Comparison of ENCODE assay signal across 20 cellular contexts in the genomic region with DNA sequence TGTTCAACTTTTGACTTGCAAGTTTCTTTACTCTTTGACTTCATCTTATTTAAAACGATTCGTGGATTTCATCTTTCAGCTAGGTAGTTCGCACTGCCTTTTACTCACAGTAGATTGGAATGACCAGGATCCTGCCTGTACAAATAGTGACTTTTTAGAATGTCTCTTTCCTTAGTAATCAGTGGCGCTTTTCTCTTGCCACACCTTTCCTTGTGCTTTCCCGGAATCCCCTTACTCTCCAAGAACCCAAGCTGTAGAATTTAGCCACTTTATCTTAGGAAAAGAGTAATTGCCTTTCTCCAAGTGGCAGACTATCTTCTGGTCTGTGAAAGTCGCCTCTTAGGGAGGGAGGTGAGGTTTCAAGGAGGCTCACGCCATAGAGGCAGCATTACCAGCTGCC.
A peak's percentile ranks its signal among the peaks of the same experiment; 100 is the strongest.
DNase-seq lines count a peak whose midpoint lies in the region; ATAC-seq and TF ChIP-seq lines count a peak whose summit lies in the region.
"Had no signal": no experiment of that assay in that cellular context is flagged by ENCODE, and none has a peak within 500 bp of the region (broad histone marks: within the 10 kb centered on the region; RNA-seq: fewer than 3 reads in every experiment).

No MANE protein-coding gene starts in this region.

- no peaks in the 10 kb centered on the region for H3K4me1 ChIP-seq in colonic mucosa
- H3K4me1 ChIP-seq in mucosa of rectum (ENCODE audit: control insufficient read depth in 2 of 2, insufficient read depth in 2 of 2, low read length in 2 of 2), result peaks cover 0 to 17% of the 10 kb centered on the region in 2 donors
- H3K4me1 ChIP-seq in stomach, result peaks cover 0 to 32% (median 13%) of the 10 kb centered on the region in 4 donors
- H3K4me1 ChIP-seq: vagina had no signal

- peak overlapping the region; percentile 44 for H3K27ac Mint-ChIP-seq in Calu3 (ENCODE audit: unreplicated experiment)
- H3K27ac Mint-ChIP-seq: activated CD4-positive, alpha-beta T cell treated with anti-CD3 and anti-CD28 coated beads, Interleukin-2, amount 10 ng/mL, durations not matched to agents 24 days and 14 days had no signal

- no peak for ATAC-seq in HG02885 (IDR thresholded peaks at IDR 0.05; ENCODE audit: poor library complexity, unreplicated experiment)

- DNase-seq in Calu3, result no peak
- DNase-seq in colonic mucosa, result no peak
- DNase-seq in stomach, result no peak
- DNase-seq in hepatic stellate cell (ENCODE audit: low spot score), result no peak
- DNase-seq in stimulated activated naive CD4-positive, alpha-beta T cell treated with Interleukin-2 at 50 U/mL for 16 hours (lab: John Stamatoyannopoulos, UW), result no peak
- no peak for DNase-seq in NCI-H2227 (lab: John Stamatoyannopoulos, UW; ENCODE audit: unreplicated experiment)
- DNase-seq: activated CD8-positive, alpha-beta memory T cell treated with anti-CD3 and anti-CD28 coated beads, Interleukin-2, amount 50 U/mL, for 4 hours; activated effector memory CD4-positive, alpha-beta T cell treated with Interleukin-2 at 50 U/mL for 16 hours; activated naive CD8-positive, alpha-beta T cell treated with anti-CD3 and anti-CD28 coated beads, Interleukin-2, amount 50 U/mL, for 24 hours; brain microvascular endothelial cell; cortex of kidney; NCI-H524; occipital lobe; sigmoid colon; stimulated activated CD4-positive, alpha-beta T cell treated with anti-CD3 and anti-CD28 coated beads, Interleukin-2, amount 100 ng/mL, for 24 hours had no signal

- H3K36me3 Mint-ChIP-seq in Calu3 (ENCODE audit: insufficient read depth, unreplicated experiment), result peaks cover 28% of the 10 kb centered on the region

- H3K27me3 Mint-ChIP-seq in Calu3 (ENCODE audit: unreplicated experiment), result no peaks in the 10 kb centered on the region
- H3K27me3 Mint-ChIP-seq: activated CD4-positive, alpha-beta T cell treated with anti-CD3 and anti-CD28 coated beads, Interleukin-2, amount 10 ng/mL, durations not matched to agents 24 days and 14 days; activated naive CD8-positive, alpha-beta T cell treated with anti-CD3 and anti-CD28 coated beads, Interleukin-2, amount 50 U/mL, for 24 hours; stimulated activated naive CD8-positive, alpha-beta T cell treated with anti-CD3 and anti-CD28 coated beads, Interleukin-15, Interleukin-2, amounts not matched to agents 100 ng/mL and 50 ng/mL, for 24 hours had no signal

- TF ChIP-seq POLR2A in stomach (IDR thresholded peaks at IDR 0.05), result no peak

- no TSS peak for BruUV-seq in Calu3 (replicated peaks; lab: Mats Ljungman, UMichigan)

- H3K4me3 Mint-ChIP-seq in Calu3 (ENCODE audit: low read depth, unreplicated experiment), result peak overlapping the region; percentile 72

- H3K27me3 ChIP-seq in colonic mucosa, result no peaks in the 10 kb centered on the region
- H3K27me3 ChIP-seq in mucosa of rectum (ENCODE audit: control insufficient read depth in 2 of 2, insufficient read depth in 2 of 2, low read length in 2 of 2), result no peaks in the 10 kb centered on the region
- no peaks in the 10 kb centered on the region for H3K27me3 ChIP-seq in stomach
- H3K27me3 ChIP-seq: brain microvascular endothelial cell, sigmoid colon, vagina had no signal

- no peak for TF ChIP-seq CTCF in Calu3 (IDR thresholded peaks at IDR 0.05; ENCODE audit: unreplicated experiment)
- TF ChIP-seq CTCF in colonic mucosa (IDR thresholded peaks at IDR 0.05), result no peak
- no peak for TF ChIP-seq CTCF in stomach (IDR thresholded peaks at IDR 0.05)

- no peaks in the 10 kb centered on the region for H3K9me3 ChIP-seq in colonic mucosa
- no peaks in the 10 kb centered on the region for H3K9me3 ChIP-seq in mucosa of rectum (ENCODE audit: control insufficient read depth in 2 of 2, low read length in 2 of 2)
- H3K9me3 ChIP-seq in stomach, result no peaks in the 10 kb centered on the region
- H3K9me3 ChIP-seq: sigmoid colon, vagina had no signal

- no peaks in the 10 kb centered on the region for H3K9me3 Mint-ChIP-seq in Calu3 (ENCODE audit: low read depth, unreplicated experiment)
- H3K9me3 Mint-ChIP-seq: stimulated activated naive CD8-positive, alpha-beta T cell treated with anti-CD3 and anti-CD28 coated beads, Interleukin-15, Interleukin-2, amounts not matched to agents 100 ng/mL and 50 ng/mL, for 24 hours had no signal

- H3K36me3 ChIP-seq in colonic mucosa (no peaks in the 10 kb centered on the region), mucosa of rectum (ENCODE audit: control insufficient read depth in 2 of 2, insufficient read depth in 2 of 2, low read length in 2 of 2) (no peaks in the 10 kb centered on the region), stomach (no peaks in the 10 kb centered on the region)
- H3K36me3 ChIP-seq: sigmoid colon, vagina had no signal

- H3K9ac ChIP-seq in colonic mucosa (ENCODE audit: low read depth in 2 of 2, low read length in 2 of 2), result peak overlapping the region in 1 of 2 donors; percentile 60
- H3K9ac ChIP-seq in mucosa of rectum (ENCODE audit: low read depth in 1 of 2, low read length in 2 of 2), result peak overlapping the region; percentile 18 to 67

- H3K27ac ChIP-seq in colonic mucosa, result peak overlapping the region; percentile 80
- peak overlapping the region; percentile 72 to 96 for H3K27ac ChIP-seq in mucosa of rectum (ENCODE audit: low read depth in 2 of 2, low read length in 2 of 2)
- peak overlapping the region; percentile 70 to 92 (median 82) for H3K27ac ChIP-seq in stomach
- H3K27ac ChIP-seq: brain microvascular endothelial cell, vagina had no signal

- no peaks in the 10 kb centered on the region for H3K4me1 Mint-ChIP-seq in Calu3 (ENCODE audit: low read depth, unreplicated experiment)

- TF ChIP-seq EP300 in stomach (IDR thresholded peaks at IDR 0.05), result no peak

- intact Hi-C loops in Calu3 (cut with micrococcal nuclease; ENCODE audit: unreplicated experiment) (no loop called here), colonic mucosa (cut with DNase I) (no loop called here), stomach (cut with DNase I; ENCODE audit: low total_unique reads) (no loop called here)

- CTCF ChIA-PET in Calu3 (lab: Charles Lee), result interaction anchor here (2.3 kb wide), 1 partner anchor 64 kb away, joined by 10 read pairs; no protein-coding TSS in a partner anchor

- H3K4me3 ChIP-seq in colonic mucosa (no peak overlapping the region), mucosa of rectum (ENCODE audit: low read length in 2 of 2) (peak overlapping the region; percentile 38 to 78), stomach (no peak overlapping the region)
- H3K4me3 ChIP-seq: sigmoid colon, vagina had no signal

- 33 to 65% (median 51%) methylated on average over 7 of the region's 7 CpGs for WGBS in stomach, 5 donors

Comparison
In these comparisons a context has a peak if more than half of its experiments do, and no peak if none do; other contexts are left out.
1. H3K4me3 ChIP-seq: peak in mucosa of rectum (2 of 2); none in colonic mucosa (single experiment) and stomach (0 of 4).
2. Peak in every context shown above with its lines, with median percentiles within 50 percentile points of each other: H3K27ac ChIP-seq.